Comparison of ENCODE assay signal across 1 cellular context in the genomic region with DNA sequence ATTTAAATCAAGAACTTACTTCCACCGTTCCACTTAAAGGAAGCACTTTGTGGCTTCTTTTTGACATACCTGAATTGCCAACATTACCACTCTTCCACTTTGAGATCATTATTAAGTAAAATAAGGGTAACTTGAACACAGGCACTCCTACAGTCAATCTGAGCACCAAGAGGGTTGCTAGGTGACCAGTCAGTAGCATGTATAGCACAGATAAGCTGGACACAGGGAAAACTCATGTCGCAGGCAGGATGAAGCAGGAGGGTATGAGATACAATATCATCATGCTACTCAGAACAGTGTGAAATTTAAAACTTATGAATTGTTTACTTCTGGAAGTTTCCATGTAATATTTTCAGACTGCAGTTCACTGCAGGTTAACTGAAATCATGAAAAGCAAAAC.
TF ChIP-seq lines count a peak whose summit lies in the region.

No MANE protein-coding gene starts in this region.

TF ChIP-seq in WTC11, 78 proteins besides CTCF, POLR2A, EP300 and RAD21:
- TF ChIP-seq, protein P1, sequence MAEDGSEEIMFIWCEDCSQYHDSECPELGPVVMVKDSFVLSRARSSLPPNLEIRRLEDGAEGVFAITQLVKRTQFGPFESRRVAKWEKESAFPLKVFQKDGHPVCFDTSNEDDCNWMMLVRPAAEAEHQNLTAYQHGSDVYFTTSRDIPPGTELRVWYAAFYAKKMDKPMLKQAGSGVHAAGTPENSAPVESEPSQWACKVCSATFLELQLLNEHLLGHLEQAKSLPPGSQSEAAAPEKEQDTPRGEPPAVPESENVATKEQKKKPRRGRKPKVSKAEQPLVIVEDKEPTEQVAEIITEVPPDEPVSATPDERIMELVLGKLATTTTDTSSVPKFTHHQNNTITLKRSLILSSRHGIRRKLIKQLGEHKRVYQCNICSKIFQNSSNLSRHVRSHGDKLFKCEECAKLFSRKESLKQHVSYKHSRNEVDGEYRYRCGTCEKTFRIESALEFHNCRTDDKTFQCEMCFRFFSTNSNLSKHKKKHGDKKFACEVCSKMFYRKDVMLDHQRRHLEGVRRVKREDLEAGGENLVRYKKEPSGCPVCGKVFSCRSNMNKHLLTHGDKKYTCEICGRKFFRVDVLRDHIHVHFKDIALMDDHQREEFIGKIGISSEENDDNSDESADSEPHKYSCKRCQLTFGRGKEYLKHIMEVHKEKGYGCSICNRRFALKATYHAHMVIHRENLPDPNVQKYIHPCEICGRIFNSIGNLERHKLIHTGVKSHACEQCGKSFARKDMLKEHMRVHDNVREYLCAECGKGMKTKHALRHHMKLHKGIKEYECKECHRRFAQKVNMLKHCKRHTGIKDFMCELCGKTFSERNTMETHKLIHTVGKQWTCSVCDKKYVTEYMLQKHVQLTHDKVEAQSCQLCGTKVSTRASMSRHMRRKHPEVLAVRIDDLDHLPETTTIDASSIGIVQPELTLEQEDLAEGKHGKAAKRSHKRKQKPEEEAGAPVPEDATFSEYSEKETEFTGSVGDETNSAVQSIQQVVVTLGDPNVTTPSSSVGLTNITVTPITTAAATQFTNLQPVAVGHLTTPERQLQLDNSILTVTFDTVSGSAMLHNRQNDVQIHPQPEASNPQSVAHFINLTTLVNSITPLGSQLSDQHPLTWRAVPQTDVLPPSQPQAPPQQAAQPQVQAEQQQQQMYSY (CRISPR knock-in tag; IDR thresholded peaks at IDR 0.05) = no peak
- TF ChIP-seq CDX4 (CRISPR knock-in tag; IDR thresholded peaks at IDR 0.05; ENCODE audit: borderline replicate concordance) = no peak
- TF ChIP-seq NFE2L1 (CRISPR knock-in tag; IDR thresholded peaks at IDR 0.05) = no peak
- TF ChIP-seq SP1 (CRISPR knock-in tag; conservative IDR thresholded peaks at IDR 0.05) = no peak
- no peak for TF ChIP-seq RELA (CRISPR knock-in tag; IDR thresholded peaks at IDR 0.05; ENCODE audit: borderline replicate concordance)
- no peak for TF ChIP-seq PREB (CRISPR knock-in tag; IDR thresholded peaks at IDR 0.05; ENCODE audit: borderline replicate concordance)
- TF ChIP-seq SMAD4 (CRISPR knock-in tag; IDR thresholded peaks at IDR 0.05) = no peak
- no peak for TF ChIP-seq HMGA2 (CRISPR knock-in tag; IDR thresholded peaks at IDR 0.05)
- no peak for TF ChIP-seq GTF2I (CRISPR knock-in tag; conservative IDR thresholded peaks at IDR 0.05)
- TF ChIP-seq USF1 (CRISPR knock-in tag; IDR thresholded peaks at IDR 0.05) = no peak
- TF ChIP-seq, protein P2, sequence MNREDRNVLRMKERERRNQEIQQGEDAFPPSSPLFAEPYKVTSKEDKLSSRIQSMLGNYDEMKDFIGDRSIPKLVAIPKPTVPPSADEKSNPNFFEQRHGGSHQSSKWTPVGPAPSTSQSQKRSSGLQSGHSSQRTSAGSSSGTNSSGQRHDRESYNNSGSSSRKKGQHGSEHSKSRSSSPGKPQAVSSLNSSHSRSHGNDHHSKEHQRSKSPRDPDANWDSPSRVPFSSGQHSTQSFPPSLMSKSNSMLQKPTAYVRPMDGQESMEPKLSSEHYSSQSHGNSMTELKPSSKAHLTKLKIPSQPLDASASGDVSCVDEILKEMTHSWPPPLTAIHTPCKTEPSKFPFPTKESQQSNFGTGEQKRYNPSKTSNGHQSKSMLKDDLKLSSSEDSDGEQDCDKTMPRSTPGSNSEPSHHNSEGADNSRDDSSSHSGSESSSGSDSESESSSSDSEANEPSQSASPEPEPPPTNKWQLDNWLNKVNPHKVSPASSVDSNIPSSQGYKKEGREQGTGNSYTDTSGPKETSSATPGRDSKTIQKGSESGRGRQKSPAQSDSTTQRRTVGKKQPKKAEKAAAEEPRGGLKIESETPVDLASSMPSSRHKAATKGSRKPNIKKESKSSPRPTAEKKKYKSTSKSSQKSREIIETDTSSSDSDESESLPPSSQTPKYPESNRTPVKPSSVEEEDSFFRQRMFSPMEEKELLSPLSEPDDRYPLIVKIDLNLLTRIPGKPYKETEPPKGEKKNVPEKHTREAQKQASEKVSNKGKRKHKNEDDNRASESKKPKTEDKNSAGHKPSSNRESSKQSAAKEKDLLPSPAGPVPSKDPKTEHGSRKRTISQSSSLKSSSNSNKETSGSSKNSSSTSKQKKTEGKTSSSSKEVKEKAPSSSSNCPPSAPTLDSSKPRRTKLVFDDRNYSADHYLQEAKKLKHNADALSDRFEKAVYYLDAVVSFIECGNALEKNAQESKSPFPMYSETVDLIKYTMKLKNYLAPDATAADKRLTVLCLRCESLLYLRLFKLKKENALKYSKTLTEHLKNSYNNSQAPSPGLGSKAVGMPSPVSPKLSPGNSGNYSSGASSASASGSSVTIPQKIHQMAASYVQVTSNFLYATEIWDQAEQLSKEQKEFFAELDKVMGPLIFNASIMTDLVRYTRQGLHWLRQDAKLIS (CRISPR knock-in tag; IDR thresholded peaks at IDR 0.05; ENCODE audit: borderline replicate concordance) = no peak
- TF ChIP-seq FOXK1 (CRISPR knock-in tag; IDR thresholded peaks at IDR 0.05) = no peak
- TF ChIP-seq E2F5 (CRISPR knock-in tag; IDR thresholded peaks at IDR 0.05) = no peak
